Comparison of ENCODE assay signal across 8 cellular contexts in the genomic region with DNA sequence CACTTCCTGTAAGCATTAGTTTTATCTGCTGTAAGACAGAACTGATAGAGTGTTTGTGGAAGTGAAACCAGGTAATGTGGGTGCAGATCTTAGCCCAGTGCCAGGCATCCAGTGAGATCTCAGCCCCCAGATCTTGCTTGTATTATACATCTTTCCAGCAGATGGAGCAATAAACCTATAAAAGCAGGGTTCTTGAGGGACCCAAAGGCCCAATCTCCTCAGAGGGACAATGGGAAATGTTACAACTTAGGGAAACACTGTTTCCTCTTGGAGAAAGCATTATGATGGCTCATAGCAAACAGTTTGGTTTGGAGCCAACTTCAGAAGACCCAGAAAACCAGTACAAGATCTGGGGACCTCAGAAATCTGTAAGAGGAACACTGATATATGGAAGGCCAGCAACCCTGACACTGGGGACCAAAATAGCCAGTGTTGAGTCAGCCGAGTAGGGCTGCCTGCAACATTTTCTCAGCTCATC.
DNase-seq lines count a peak whose midpoint lies in the region; ATAC-seq, FAIRE-seq and TF ChIP-seq lines count a peak whose summit lies in the region.

No MANE protein-coding gene starts in this region.

- H3K4me2 ChIP-seq in K562 (ENCODE audit: insufficient read depth, low read length) = no peak overlapping the region

- no peaks in the 10 kb centered on the region for H3K9me3 ChIP-seq in K562 (replicated peaks; ENCODE audit: control insufficient read depth, insufficient read depth, low read depth, low read length)

- peak; percentile 89 for FAIRE-seq in K562 (lab: Jason Lieb, UNC)

- DNase-seq in DMS 273 treated with DMSO at 0.1 percent for 48 hours (lab: John Stamatoyannopoulos, UW) (peak; percentile 0), NCI-H526 treated with DMSO at 0.1 percent for 48 hours (lab: John Stamatoyannopoulos, UW) (peak; percentile 32), K562 (ENCODE audit: extremely low read depth in 1 of 4, low spot score in 3 of 4) (peak; percentile 22 to 62 (median 36)), iris pigment epithelial cell (ENCODE audit: low read depth) (peak; percentile 79), superior temporal gyrus (ENCODE audit: extremely low spot score) (peak; percentile 89), mucosa of gallbladder (ENCODE audit: low spot score) (no peak)

- no peaks in the 10 kb centered on the region for H3K27me3 ChIP-seq in K562 (ENCODE audit: control insufficient read depth in 2 of 2, insufficient read depth in 2 of 2, low read length in 2 of 2)

- H3K79me2 ChIP-seq in K562 (ENCODE audit: control insufficient read depth, insufficient read depth, low read length) = no peaks in the 10 kb centered on the region

- H3K36me3 ChIP-seq in K562 (ENCODE audit: control insufficient read depth, insufficient read depth, low read length) = no peaks in the 10 kb centered on the region

- TF ChIP-seq RAD21 in K562 (CRISPR knock-in tag; conservative IDR thresholded peaks at IDR 0.05 in 1 of 2, IDR thresholded peaks at IDR 0.05 in 1 of 2) = peak; percentile 75 to 80

- no TSS peak for BruUV-seq in K562 (replicated peaks; lab: Mats Ljungman, UMichigan)

- no peak overlapping the region for H3K9ac ChIP-seq in K562 (ENCODE audit: insufficient read depth in 1 of 2, low read depth in 2 of 2, low read length in 2 of 2)

- H3K9me1 ChIP-seq in K562 (ENCODE audit: control insufficient read depth, insufficient read depth, low read length) = no peaks in the 10 kb centered on the region

- no peak for TF ChIP-seq POLR2A in K562 (conservative IDR thresholded peaks at IDR 0.05)

- ATAC-seq in GM19452 (IDR thresholded peaks at IDR 0.05; ENCODE audit: unreplicated experiment) (peak; percentile 100), HG03342 (IDR thresholded peaks at IDR 0.05; ENCODE audit: unreplicated experiment) (peak; percentile 100), K562 (peak; percentile 97)

- H3K27ac ChIP-seq in K562 (ENCODE audit: extremely low read depth, low read depth, low read length) = no peak overlapping the region

- TF ChIP-seq EP300 in K562 (IDR thresholded peaks at IDR 0.05; ENCODE audit: low read length) = no peak

- peak; percentile 49 to 74 (median 60); a peak in 5 of 6 replicates for TF ChIP-seq CTCF in K562 (IDR thresholded peaks at IDR 0.05 in 2 of 3, conservative IDR thresholded peaks at IDR 0.05 in 1 of 3; ENCODE audit: insufficient read depth in 2 of 3, low read depth in 1 of 3, low read length in 3 of 3)

- 0% methylated on average over 1 of the region's 1 CpG for WGBS in K562 (ENCODE audit: insufficient coverage, low coverage, missing lambda C conversion rate)

- intact Hi-C loops in K562 (cut with micrococcal nuclease) = loop anchor here (1.0 to 10.0 kb wide), 7 partner anchors 54 to 901 kb away; no protein-coding TSS in a partner anchor

- no peaks in the 10 kb centered on the region for H4K20me1 ChIP-seq in K562 (replicated peaks; ENCODE audit: control insufficient read depth, insufficient read depth, low read length)

- H2AFZ ChIP-seq in K562 (ENCODE audit: low read depth, low read length) = no peak overlapping the region

- POLR2A ChIA-PET in K562 (lab: Yijun Ruan, JAX) = interaction anchor here (0.7 kb wide), 1 partner anchor 26 kb away, joined by 3 read pairs; no protein-coding TSS in a partner anchor

- no peaks in the 10 kb centered on the region for H3K4me1 ChIP-seq in K562 (replicated peaks in 1 of 2; ENCODE audit: control insufficient read depth in 2 of 2, insufficient read depth in 2 of 2, low read length in 2 of 2)

- H3K4me3 ChIP-seq in K562 = no peak overlapping the region

- in situ Hi-C loops in K562 (cut with MboI) = loop anchor here (5.0 to 25.0 kb wide), 2 partner anchors 646 to 826 kb away; no protein-coding TSS in a partner anchor

- CTCF ChIA-PET in K562 (lab: Yijun Ruan, JAX; ENCODE audit: low intra/inter-chr PET ratio) = interaction anchor here (0.5 to 2.1 kb wide), 6 partner anchors 149 to 883 kb away, joined by 3 to 11 read pairs (median 5); no protein-coding TSS in a partner anchor

TF ChIP-seq in K562, 482 proteins besides CTCF, POLR2A, EP300 and RAD21:
- TF ChIP-seq MAZ (CRISPR knock-in tag; conservative IDR thresholded peaks at IDR 0.05 in 1 of 2, IDR thresholded peaks at IDR 0.05 in 1 of 2) = 0 out of 4 replicates have a peak, but pooled peaks of 1 of the 2 experiments have one; percentile 17
- TF ChIP-seq ZNF143 (CRISPR knock-in tag; IDR thresholded peaks at IDR 0.05) = no peak
- peak; percentile 38; the same call in 1 of the 2 replicates for TF ChIP-seq STAG1 (CRISPR knock-in tag; IDR thresholded peaks at IDR 0.05; ENCODE audit: borderline replicate concordance)
- peak; percentile 77 for TF ChIP-seq SMC3 (conservative IDR thresholded peaks at IDR 0.05; ENCODE audit: insufficient read depth, low read depth, low read length)
- TF ChIP-seq, protein P1, sequence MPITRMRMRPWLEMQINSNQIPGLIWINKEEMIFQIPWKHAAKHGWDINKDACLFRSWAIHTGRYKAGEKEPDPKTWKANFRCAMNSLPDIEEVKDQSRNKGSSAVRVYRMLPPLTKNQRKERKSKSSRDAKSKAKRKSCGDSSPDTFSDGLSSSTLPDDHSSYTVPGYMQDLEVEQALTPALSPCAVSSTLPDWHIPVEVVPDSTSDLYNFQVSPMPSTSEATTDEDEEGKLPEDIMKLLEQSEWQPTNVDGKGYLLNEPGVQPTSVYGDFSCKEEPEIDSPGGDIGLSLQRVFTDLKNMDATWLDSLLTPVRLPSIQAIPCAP (CRISPR knock-in tag; IDR thresholded peaks at IDR 0.05; ENCODE audit: borderline replicate concordance) = no peak
- TF ChIP-seq, protein P2, sequence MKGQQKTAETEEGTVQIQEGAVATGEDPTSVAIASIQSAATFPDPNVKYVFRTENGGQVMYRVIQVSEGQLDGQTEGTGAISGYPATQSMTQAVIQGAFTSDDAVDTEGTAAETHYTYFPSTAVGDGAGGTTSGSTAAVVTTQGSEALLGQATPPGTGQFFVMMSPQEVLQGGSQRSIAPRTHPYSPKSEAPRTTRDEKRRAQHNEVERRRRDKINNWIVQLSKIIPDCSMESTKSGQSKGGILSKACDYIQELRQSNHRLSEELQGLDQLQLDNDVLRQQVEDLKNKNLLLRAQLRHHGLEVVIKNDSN (CRISPR knock-in tag; IDR thresholded peaks at IDR 0.05) = no peak
TF ChIP-seq in K562: peak in this region for 3.
